ENCODE assay signal across 1 cellular context in the genomic region with DNA sequence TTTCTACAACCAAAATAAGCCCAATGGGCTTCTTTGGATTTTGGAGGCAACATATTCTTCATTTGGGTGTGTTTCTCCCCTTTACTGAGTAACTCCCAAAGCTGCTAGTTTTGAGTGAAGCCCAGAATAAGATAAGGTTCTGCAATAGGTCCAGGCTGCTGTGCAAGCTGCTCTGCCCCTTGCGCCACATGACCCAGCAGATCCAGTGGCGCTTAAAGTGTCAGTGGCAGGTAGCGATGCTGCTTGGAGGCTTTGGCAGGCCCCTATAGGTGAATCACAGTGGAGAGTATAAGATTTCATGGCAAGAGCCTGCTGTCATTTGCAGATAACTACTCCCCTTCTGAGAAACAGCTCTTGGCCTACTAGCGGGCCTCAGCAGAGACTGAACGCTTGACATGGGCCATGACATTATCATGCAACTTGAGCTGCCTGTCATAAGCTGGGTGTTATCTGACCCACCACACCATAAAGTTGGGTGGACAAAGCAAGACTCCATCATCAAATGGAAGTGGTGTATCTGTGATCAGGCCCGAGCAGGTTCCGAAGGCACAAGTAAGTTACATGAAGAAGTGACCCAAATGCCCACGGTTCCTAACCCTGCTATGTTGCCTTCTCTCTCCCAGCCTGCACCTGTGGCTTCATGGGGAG.
TF ChIP-seq lines count a peak whose summit lies in the region.

No MANE protein-coding gene starts in this region.

TF ChIP-seq in K562, 482 proteins besides CTCF, POLR2A, EP300 and RAD21 (continued from another document and continues in another):
- TF ChIP-seq, protein P1, sequence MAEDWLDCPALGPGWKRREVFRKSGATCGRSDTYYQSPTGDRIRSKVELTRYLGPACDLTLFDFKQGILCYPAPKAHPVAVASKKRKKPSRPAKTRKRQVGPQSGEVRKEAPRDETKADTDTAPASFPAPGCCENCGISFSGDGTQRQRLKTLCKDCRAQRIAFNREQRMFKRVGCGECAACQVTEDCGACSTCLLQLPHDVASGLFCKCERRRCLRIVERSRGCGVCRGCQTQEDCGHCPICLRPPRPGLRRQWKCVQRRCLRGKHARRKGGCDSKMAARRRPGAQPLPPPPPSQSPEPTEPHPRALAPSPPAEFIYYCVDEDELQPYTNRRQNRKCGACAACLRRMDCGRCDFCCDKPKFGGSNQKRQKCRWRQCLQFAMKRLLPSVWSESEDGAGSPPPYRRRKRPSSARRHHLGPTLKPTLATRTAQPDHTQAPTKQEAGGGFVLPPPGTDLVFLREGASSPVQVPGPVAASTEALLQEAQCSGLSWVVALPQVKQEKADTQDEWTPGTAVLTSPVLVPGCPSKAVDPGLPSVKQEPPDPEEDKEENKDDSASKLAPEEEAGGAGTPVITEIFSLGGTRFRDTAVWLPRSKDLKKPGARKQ (CRISPR knock-in tag; IDR thresholded peaks at IDR 0.05) = no peak
- TF ChIP-seq NFYB (IDR thresholded peaks at IDR 0.05; ENCODE audit: extremely low read depth, insufficient read length) (no peak), COPS2 (conservative IDR thresholded peaks at IDR 0.05) (no peak), TAL1 (IDR thresholded peaks at IDR 0.05) (peak; percentile 95), SRSF7 (optimal IDR thresholded peaks at IDR 0.05; ENCODE audit: low read depth, low read length) (no peak), SRF (CRISPR knock-in tag; IDR thresholded peaks at IDR 0.05) (no peak; a peak in 1 of 4 replicates), HCFC1 (IDR thresholded peaks at IDR 0.05; ENCODE audit: low read depth, low read length) (no peak), CREM (IDR thresholded peaks at IDR 0.05; ENCODE audit: low read depth) (peak; percentile 57; the same call in 1 of the 2 replicates), MAZ (CRISPR knock-in tag; conservative IDR thresholded peaks at IDR 0.05 in 1 of 2, IDR thresholded peaks at IDR 0.05 in 1 of 2) (no peak), ELF4 (CRISPR knock-in tag; IDR thresholded peaks at IDR 0.05) (no peak), PHF20 (IDR thresholded peaks at IDR 0.05; ENCODE audit: partially characterized antibody) (peak; percentile 3), CBX2 (IDR thresholded peaks at IDR 0.05; ENCODE audit: insufficient read depth, low read length, poor library complexity, severe bottlenecking) (no peak), ZNF232 (CRISPR knock-in tag; IDR thresholded peaks at IDR 0.05) (no peak), DMBX1 (CRISPR knock-in tag; IDR thresholded peaks at IDR 0.05; ENCODE audit: borderline replicate concordance) (peak; percentile 84), ARNT (IDR thresholded peaks at IDR 0.05) (peak in 1 of 2 experiments; percentile 81; a peak in 3 of 4 replicates), CHD1 (IDR thresholded peaks at IDR 0.05; ENCODE audit: low read length) (no peak), EHMT2 (IDR thresholded peaks at IDR 0.05) (peak; percentile 93), RBM14 (IDR thresholded peaks at IDR 0.05; ENCODE audit: borderline replicate concordance, insufficient read depth, low read depth, low read length) (no peak), NFE2L1 (tag; IDR thresholded peaks at IDR 0.05; ENCODE audit: borderline replicate concordance, low read depth) (no peak), NCOA2 (IDR thresholded peaks at IDR 0.05; ENCODE audit: partially characterized antibody in 2 of 2) (no peak), FOXP1 (CRISPR knock-in tag; IDR thresholded peaks at IDR 0.05) (no peak), PML (IDR thresholded peaks at IDR 0.05; ENCODE audit: low read length) (peak; percentile 90), CREBBP (IDR thresholded peaks at IDR 0.05; ENCODE audit: low read depth, low read length) (no peak), MEF2A (IDR thresholded peaks at IDR 0.05; ENCODE audit: control insufficient read depth, low read depth, low read length) (no peak), ZBTB17 (CRISPR knock-in tag; IDR thresholded peaks at IDR 0.05) (no peak), OTX1 (CRISPR knock-in tag; IDR thresholded peaks at IDR 0.05) (no peak), CAMTA2 (CRISPR knock-in tag; conservative IDR thresholded peaks at IDR 0.05) (no peak), TAF7 (tag; IDR thresholded peaks at IDR 0.05) (no peak), BHLHE40 (IDR thresholded peaks at IDR 0.05; ENCODE audit: low read length) (no peak; the same call in 1 of the 2 replicates), CEBPG (CRISPR knock-in tag; IDR thresholded peaks at IDR 0.05) (peak; percentile 75), CEBPG (tag; conservative IDR thresholded peaks at IDR 0.05 in 1 of 2, IDR thresholded peaks at IDR 0.05 in 1 of 2) (0 out of 4 replicates have a peak, but pooled peaks of 1 of the 2 experiments have one; percentile 22), NFRKB (IDR thresholded peaks at IDR 0.05; ENCODE audit: low read depth) (no peak), SAFB (IDR thresholded peaks at IDR 0.05; ENCODE audit: borderline replicate concordance, low read depth, low read length) (no peak), SAP30 (IDR thresholded peaks at IDR 0.05; ENCODE audit: borderline replicate concordance, insufficient read depth, low read depth, low read length, poor library complexity, severe bottlenecking) (no peak), PYGO2 (tag; IDR thresholded peaks at IDR 0.05) (no peak), LARP7 (IDR thresholded peaks at IDR 0.05) (no peak)
- TF ChIP-seq, protein P2, sequence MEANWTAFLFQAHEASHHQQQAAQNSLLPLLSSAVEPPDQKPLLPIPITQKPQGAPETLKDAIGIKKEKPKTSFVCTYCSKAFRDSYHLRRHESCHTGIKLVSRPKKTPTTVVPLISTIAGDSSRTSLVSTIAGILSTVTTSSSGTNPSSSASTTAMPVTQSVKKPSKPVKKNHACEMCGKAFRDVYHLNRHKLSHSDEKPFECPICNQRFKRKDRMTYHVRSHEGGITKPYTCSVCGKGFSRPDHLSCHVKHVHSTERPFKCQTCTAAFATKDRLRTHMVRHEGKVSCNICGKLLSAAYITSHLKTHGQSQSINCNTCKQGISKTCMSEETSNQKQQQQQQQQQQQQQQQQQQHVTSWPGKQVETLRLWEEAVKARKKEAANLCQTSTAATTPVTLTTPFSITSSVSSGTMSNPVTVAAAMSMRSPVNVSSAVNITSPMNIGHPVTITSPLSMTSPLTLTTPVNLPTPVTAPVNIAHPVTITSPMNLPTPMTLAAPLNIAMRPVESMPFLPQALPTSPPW (CRISPR knock-in tag; IDR thresholded peaks at IDR 0.05) = 0 out of 2 replicates have a peak, but pooled peaks have one; percentile 24
- TF ChIP-seq, protein P3, sequence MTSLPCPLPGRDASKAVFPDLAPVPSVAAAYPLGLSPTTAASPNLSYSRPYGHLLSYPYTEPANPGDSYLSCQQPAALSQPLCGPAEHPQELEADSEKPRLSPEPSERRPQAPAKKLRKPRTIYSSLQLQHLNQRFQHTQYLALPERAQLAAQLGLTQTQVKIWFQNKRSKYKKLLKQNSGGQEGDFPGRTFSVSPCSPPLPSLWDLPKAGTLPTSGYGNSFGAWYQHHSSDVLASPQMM (CRISPR knock-in tag; IDR thresholded peaks at IDR 0.05) = no peak
- TF ChIP-seq, protein P4, sequence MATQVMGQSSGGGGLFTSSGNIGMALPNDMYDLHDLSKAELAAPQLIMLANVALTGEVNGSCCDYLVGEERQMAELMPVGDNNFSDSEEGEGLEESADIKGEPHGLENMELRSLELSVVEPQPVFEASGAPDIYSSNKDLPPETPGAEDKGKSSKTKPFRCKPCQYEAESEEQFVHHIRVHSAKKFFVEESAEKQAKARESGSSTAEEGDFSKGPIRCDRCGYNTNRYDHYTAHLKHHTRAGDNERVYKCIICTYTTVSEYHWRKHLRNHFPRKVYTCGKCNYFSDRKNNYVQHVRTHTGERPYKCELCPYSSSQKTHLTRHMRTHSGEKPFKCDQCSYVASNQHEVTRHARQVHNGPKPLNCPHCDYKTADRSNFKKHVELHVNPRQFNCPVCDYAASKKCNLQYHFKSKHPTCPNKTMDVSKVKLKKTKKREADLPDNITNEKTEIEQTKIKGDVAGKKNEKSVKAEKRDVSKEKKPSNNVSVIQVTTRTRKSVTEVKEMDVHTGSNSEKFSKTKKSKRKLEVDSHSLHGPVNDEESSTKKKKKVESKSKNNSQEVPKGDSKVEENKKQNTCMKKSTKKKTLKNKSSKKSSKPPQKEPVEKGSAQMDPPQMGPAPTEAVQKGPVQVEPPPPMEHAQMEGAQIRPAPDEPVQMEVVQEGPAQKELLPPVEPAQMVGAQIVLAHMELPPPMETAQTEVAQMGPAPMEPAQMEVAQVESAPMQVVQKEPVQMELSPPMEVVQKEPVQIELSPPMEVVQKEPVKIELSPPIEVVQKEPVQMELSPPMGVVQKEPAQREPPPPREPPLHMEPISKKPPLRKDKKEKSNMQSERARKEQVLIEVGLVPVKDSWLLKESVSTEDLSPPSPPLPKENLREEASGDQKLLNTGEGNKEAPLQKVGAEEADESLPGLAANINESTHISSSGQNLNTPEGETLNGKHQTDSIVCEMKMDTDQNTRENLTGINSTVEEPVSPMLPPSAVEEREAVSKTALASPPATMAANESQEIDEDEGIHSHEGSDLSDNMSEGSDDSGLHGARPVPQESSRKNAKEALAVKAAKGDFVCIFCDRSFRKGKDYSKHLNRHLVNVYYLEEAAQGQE (CRISPR knock-in tag; IDR thresholded peaks at IDR 0.05; ENCODE audit: low read depth) = no peak
- TF ChIP-seq, protein P5, sequence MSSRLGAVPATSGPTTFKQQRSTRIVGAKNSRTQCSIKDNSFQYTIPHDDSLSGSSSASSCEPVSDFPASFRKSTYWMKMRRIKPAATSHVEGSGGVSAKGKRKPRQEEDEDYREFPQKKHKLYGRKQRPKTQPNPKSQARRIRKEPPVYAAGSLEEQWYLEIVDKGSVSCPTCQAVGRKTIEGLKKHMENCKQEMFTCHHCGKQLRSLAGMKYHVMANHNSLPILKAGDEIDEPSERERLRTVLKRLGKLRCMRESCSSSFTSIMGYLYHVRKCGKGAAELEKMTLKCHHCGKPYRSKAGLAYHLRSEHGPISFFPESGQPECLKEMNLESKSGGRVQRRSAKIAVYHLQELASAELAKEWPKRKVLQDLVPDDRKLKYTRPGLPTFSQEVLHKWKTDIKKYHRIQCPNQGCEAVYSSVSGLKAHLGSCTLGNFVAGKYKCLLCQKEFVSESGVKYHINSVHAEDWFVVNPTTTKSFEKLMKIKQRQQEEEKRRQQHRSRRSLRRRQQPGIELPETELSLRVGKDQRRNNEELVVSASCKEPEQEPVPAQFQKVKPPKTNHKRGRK (tag; IDR thresholded peaks at IDR 0.05) = no peak
- TF ChIP-seq, protein P6, sequence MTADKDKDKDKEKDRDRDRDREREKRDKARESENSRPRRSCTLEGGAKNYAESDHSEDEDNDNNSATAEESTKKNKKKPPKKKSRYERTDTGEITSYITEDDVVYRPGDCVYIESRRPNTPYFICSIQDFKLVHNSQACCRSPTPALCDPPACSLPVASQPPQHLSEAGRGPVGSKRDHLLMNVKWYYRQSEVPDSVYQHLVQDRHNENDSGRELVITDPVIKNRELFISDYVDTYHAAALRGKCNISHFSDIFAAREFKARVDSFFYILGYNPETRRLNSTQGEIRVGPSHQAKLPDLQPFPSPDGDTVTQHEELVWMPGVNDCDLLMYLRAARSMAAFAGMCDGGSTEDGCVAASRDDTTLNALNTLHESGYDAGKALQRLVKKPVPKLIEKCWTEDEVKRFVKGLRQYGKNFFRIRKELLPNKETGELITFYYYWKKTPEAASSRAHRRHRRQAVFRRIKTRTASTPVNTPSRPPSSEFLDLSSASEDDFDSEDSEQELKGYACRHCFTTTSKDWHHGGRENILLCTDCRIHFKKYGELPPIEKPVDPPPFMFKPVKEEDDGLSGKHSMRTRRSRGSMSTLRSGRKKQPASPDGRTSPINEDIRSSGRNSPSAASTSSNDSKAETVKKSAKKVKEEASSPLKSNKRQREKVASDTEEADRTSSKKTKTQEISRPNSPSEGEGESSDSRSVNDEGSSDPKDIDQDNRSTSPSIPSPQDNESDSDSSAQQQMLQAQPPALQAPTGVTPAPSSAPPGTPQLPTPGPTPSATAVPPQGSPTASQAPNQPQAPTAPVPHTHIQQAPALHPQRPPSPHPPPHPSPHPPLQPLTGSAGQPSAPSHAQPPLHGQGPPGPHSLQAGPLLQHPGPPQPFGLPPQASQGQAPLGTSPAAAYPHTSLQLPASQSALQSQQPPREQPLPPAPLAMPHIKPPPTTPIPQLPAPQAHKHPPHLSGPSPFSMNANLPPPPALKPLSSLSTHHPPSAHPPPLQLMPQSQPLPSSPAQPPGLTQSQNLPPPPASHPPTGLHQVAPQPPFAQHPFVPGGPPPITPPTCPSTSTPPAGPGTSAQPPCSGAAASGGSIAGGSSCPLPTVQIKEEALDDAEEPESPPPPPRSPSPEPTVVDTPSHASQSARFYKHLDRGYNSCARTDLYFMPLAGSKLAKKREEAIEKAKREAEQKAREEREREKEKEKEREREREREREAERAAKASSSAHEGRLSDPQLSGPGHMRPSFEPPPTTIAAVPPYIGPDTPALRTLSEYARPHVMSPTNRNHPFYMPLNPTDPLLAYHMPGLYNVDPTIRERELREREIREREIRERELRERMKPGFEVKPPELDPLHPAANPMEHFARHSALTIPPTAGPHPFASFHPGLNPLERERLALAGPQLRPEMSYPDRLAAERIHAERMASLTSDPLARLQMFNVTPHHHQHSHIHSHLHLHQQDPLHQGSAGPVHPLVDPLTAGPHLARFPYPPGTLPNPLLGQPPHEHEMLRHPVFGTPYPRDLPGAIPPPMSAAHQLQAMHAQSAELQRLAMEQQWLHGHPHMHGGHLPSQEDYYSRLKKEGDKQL (CRISPR knock-in tag; IDR thresholded peaks at IDR 0.05; ENCODE audit: borderline replicate concordance) = no peak
- TF ChIP-seq, protein P7, sequence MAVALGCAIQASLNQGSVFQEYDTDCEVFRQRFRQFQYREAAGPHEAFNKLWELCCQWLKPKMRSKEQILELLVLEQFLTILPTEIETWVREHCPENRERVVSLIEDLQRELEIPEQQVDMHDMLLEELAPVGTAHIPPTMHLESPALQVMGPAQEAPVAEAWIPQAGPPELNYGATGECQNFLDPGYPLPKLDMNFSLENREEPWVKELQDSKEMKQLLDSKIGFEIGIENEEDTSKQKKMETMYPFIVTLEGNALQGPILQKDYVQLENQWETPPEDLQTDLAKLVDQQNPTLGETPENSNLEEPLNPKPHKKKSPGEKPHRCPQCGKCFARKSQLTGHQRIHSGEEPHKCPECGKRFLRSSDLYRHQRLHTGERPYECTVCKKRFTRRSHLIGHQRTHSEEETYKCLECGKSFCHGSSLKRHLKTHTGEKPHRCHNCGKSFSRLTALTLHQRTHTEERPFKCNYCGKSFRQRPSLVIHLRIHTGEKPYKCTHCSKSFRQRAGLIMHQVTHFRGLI (CRISPR knock-in tag; IDR thresholded peaks at IDR 0.05) = no peak
- TF ChIP-seq, protein P8, sequence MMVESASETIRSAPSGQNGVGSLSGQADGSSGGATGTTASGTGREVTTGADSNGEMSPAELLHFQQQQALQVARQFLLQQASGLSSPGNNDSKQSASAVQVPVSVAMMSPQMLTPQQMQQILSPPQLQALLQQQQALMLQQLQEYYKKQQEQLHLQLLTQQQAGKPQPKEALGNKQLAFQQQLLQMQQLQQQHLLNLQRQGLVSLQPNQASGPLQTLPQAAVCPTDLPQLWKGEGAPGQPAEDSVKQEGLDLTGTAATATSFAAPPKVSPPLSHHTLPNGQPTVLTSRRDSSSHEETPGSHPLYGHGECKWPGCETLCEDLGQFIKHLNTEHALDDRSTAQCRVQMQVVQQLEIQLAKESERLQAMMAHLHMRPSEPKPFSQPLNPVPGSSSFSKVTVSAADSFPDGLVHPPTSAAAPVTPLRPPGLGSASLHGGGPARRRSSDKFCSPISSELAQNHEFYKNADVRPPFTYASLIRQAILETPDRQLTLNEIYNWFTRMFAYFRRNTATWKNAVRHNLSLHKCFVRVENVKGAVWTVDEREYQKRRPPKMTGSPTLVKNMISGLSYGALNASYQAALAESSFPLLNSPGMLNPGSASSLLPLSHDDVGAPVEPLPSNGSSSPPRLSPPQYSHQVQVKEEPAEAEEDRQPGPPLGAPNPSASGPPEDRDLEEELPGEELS (CRISPR knock-in tag; IDR thresholded peaks at IDR 0.05; ENCODE audit: borderline replicate concordance) = no peak
